2 cellular contexts compared by ENCODE assay signal in the genomic region with DNA sequence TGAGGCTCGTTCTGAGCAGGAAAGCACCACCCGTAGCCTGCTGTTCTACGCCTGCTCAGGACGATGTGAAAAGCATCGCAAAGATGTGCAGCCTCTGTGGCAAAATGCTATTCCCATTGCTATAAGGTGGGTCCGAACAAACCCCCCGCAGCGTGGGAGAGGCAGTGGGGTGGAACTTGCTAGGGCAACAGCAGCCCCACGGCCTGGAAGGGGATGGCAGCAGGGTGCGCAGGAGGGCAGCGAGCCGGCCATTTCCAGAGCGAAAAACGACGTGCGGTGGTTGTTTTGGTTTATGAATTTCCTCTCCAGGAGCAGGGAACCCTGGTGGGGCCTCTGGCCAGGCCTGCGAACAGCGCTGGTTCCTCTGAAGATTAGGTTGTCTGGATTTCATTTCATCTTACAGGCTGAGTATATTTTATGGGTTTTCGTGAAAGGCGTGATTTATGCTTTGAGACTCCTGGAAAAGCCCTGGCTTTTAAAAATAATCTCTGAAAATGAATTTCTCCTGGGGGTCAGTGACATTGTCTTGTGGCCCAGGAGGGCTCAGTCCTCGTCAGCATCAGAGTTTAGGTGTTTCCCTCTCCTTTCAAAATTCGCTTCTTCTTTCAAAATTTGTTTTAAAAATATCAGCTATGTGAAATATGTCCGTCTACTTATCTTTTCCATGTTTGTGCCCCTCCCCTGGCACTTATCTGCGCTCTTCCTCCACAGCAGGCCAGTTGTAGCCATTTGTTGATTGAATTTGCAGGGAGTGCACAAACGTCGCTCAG.
TF ChIP-seq lines count a peak whose summit lies in the region.

No MANE protein-coding gene starts in this region.

TF ChIP-seq in HEK293T, 16 proteins besides CTCF, POLR2A, EP300 and RAD21 (continued from another document):
- TF ChIP-seq HDGF (IDR thresholded peaks at IDR 0.05; ENCODE audit: borderline replicate concordance): no peak
- TF ChIP-seq BHLHE40 (IDR thresholded peaks at IDR 0.05; ENCODE audit: borderline replicate concordance): no peak
- no peak for TF ChIP-seq ELF4 (IDR thresholded peaks at IDR 0.05)
- no peak for TF ChIP-seq SP1 (IDR thresholded peaks at IDR 0.05)
- peak; percentile 31; the same call in 1 of the 2 replicates for TF ChIP-seq L3MBTL2 (conservative IDR thresholded peaks at IDR 0.05)
- no peak for TF ChIP-seq FOXM1 (IDR thresholded peaks at IDR 0.05; ENCODE audit: borderline replicate concordance)
- TF ChIP-seq, protein P1, sequence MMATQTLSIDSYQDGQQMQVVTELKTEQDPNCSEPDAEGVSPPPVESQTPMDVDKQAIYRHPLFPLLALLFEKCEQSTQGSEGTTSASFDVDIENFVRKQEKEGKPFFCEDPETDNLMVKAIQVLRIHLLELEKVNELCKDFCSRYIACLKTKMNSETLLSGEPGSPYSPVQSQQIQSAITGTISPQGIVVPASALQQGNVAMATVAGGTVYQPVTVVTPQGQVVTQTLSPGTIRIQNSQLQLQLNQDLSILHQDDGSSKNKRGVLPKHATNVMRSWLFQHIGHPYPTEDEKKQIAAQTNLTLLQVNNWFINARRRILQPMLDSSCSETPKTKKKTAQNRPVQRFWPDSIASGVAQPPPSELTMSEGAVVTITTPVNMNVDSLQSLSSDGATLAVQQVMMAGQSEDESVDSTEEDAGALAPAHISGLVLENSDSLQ (IDR thresholded peaks at IDR 0.05): peak; percentile 89
- no peak for TF ChIP-seq NFRKB (IDR thresholded peaks at IDR 0.05)

TF ChIP-seq in H1, 55 proteins besides CTCF, POLR2A, EP300 and RAD21 (continued from another document):
- no peak for TF ChIP-seq BRCA1 (IDR thresholded peaks at IDR 0.05; ENCODE audit: low read depth, low read length)
- TF ChIP-seq, protein P2, sequence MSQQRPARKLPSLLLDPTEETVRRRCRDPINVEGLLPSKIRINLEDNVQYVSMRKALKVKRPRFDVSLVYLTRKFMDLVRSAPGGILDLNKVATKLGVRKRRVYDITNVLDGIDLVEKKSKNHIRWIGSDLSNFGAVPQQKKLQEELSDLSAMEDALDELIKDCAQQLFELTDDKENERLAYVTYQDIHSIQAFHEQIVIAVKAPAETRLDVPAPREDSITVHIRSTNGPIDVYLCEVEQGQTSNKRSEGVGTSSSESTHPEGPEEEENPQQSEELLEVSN (IDR thresholded peaks at IDR 0.05): peak; percentile 43; the same call in 1 of the 2 replicates
